In the genomic region with DNA sequence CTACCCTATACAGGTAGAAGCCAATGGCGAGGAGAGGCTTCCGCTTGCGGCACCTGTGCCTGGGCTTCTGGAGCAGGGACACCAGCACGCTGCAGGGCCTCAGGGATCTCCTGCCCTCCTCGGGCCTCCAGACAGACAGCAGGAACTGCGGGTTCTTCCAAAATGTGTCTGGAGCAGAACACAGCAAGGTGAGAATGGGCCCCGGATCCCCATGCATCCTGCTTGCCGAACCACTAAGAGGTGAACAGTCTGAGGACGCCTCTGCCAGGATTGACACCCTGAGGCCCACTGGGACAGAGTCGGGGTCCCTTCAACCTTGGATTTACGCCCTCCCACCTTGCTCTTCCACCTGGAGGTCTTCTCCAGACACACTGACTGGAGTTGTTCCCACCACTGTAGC, we compare ENCODE assay signal across 23 cellular contexts. TPM values are rescaled to one million over a fixed set of nuclear protein-coding genes. Genes with fewer than 3 reads are reported as not detected.
A peak's percentile ranks its signal among the peaks of the same experiment; 100 is the strongest.
DNase-seq lines count a peak whose midpoint lies in the region; ATAC-seq and TF ChIP-seq lines count a peak whose summit lies in the region.
"Had no signal": no experiment of that assay in that cellular context is flagged by ENCODE, and none has a peak within 500 bp of the region (broad histone marks: within the 10 kb centered on the region; RNA-seq: fewer than 3 reads in every experiment).

No MANE protein-coding gene starts in this region.

- H3K27me3 Mint-ChIP-seq in type B pancreatic cell: peaks cover 23% of the 10 kb centered on the region
- no peaks in the 10 kb centered on the region for H3K27me3 Mint-ChIP-seq in activated T-cell treated with anti-CD3 and anti-CD28 coated beads, Interleukin-2, amount 50 U/mL, for 72 hours (ENCODE audit: low read depth)
- H3K27me3 Mint-ChIP-seq: CD8-positive, alpha-beta memory T cell had no signal

- H3K4me3 ChIP-seq in heart left ventricle: no peak overlapping the region
- H3K4me3 ChIP-seq: GM12878, GM23338 had no signal

- no peaks in the 10 kb centered on the region for H3K4me1 Mint-ChIP-seq in type B pancreatic cell (ENCODE audit: unreplicated experiment)
- no peaks in the 10 kb centered on the region for H3K4me1 Mint-ChIP-seq in activated T-cell treated with anti-CD3 and anti-CD28 coated beads, Interleukin-2, amount 50 U/mL, for 72 hours (ENCODE audit: low read depth)
- H3K4me1 Mint-ChIP-seq: CD4-positive, CD25-positive, alpha-beta regulatory T cell; CD8-positive, alpha-beta memory T cell had no signal

- DNase-seq in cardiac septum (ENCODE audit: low spot score) (peak; percentile 62), heart left ventricle (no peak), islet precursor cell (peak; percentile 48), type B pancreatic cell (ENCODE audit: extremely low spot score, unreplicated experiment) (peak; percentile 51)
- DNase-seq in activated T-cell treated with anti-CD3 and anti-CD28 coated beads, Interleukin-2, amount 50 U/mL, for 72 hours: no peak
- DNase-seq: ACHN; BE2C; C1 segment of cervical spinal cord; CD4-positive, CD25-positive, alpha-beta regulatory T cell; CD8-positive, alpha-beta memory T cell; COR-L47; DMS 273 treated with DMSO at 0.1 percent for 48 hours; DMS53; DND-41; EL; HCEC 1CT; IMR-90 had no signal

- H3K27ac Mint-ChIP-seq in type B pancreatic cell: no peak overlapping the region
- no peak overlapping the region for H3K27ac Mint-ChIP-seq in activated T-cell treated with anti-CD3 and anti-CD28 coated beads, Interleukin-2, amount 50 U/mL, for 72 hours
- H3K27ac Mint-ChIP-seq: CD4-positive, CD25-positive, alpha-beta regulatory T cell; CD8-positive, alpha-beta memory T cell; GM23338 had no signal

- intact Hi-C loops in cardiac septum (cut with DNase I): no loop called here
- intact Hi-C loops in heart left ventricle (cut with DNase I): no loop called here

- H3K27me3 ChIP-seq in heart left ventricle: no peaks in the 10 kb centered on the region
- H3K27me3 ChIP-seq: BE2C had no signal

- 89 to 95% (median 94%) methylated on average over 9 to 11 of the region's 11 CpGs for WGBS in heart left ventricle, 4 donors

- no peak overlapping the region for H3K4me3 Mint-ChIP-seq in type B pancreatic cell
- H3K4me3 Mint-ChIP-seq in activated T-cell treated with anti-CD3 and anti-CD28 coated beads, Interleukin-2, amount 50 U/mL, for 72 hours: no peak overlapping the region
- H3K4me3 Mint-ChIP-seq: CD4-positive, CD25-positive, alpha-beta regulatory T cell; CD8-positive, alpha-beta memory T cell; GM23338 had no signal

- ATAC-seq in heart left ventricle: no peak
- no peak for ATAC-seq in GM19324 (IDR thresholded peaks at IDR 0.05; ENCODE audit: low FRiP score, unreplicated experiment)
- no peak for ATAC-seq in GM19395 (IDR thresholded peaks at IDR 0.05; ENCODE audit: unreplicated experiment)
- no peak for ATAC-seq in activated T-cell treated with anti-CD3 and anti-CD28 coated beads, Interleukin-2, amount 50 U/mL, for 72 hours (replicated peaks in 1 of 2)
- ATAC-seq: GM12878, GM23338 had no signal

- no peak for TF ChIP-seq CTCF in heart left ventricle (IDR thresholded peaks at IDR 0.05)
- no peak for TF ChIP-seq CTCF in type B pancreatic cell (conservative IDR thresholded peaks at IDR 0.05)

- H3K9me3 Mint-ChIP-seq in type B pancreatic cell: no peaks in the 10 kb centered on the region
- no peaks in the 10 kb centered on the region for H3K9me3 Mint-ChIP-seq in activated T-cell treated with anti-CD3 and anti-CD28 coated beads, Interleukin-2, amount 50 U/mL, for 72 hours
- H3K9me3 Mint-ChIP-seq: CD8-positive, alpha-beta memory T cell; GM23338 had no signal

- H3K27ac ChIP-seq in heart left ventricle: no peak overlapping the region
- H3K27ac ChIP-seq: HL-60 had no signal

- H3K9me3 ChIP-seq in heart left ventricle: no peaks in the 10 kb centered on the region
- H3K9me3 ChIP-seq: BE2C had no signal

- H3K4me1 ChIP-seq in heart left ventricle: no peaks in the 10 kb centered on the region
- H3K4me1 ChIP-seq: BE2C had no signal

- TF ChIP-seq POLR2A in heart left ventricle (IDR thresholded peaks at IDR 0.05): no peak

- no peaks in the 10 kb centered on the region for H3K36me3 Mint-ChIP-seq in type B pancreatic cell
- H3K36me3 Mint-ChIP-seq in activated T-cell treated with anti-CD3 and anti-CD28 coated beads, Interleukin-2, amount 50 U/mL, for 72 hours (ENCODE audit: insufficient read depth in 2 of 2): no peaks in the 10 kb centered on the region
- H3K36me3 Mint-ChIP-seq: CD8-positive, alpha-beta memory T cell had no signal

- H3K36me3 ChIP-seq in heart left ventricle: no peaks in the 10 kb centered on the region
- H3K36me3 ChIP-seq: BE2C had no signal

RNA-seq across cellular contexts. Expression of a gene that starts 25.4 kb away (rescaled TPM):
- total RNA-seq in cardiac septum (0.16 TPM), heart left ventricle (under 1 TPM; 0.08 to 0.44 (median 0.19) TPM), type B pancreatic cell (ENCODE audit: low replicate concordance) (0.12 and 0.39 TPM in 2 replicates)
- polyA plus RNA-seq in heart left ventricle: under 1 TPM; 0.04 to 0.07 TPM
- total RNA-seq in activated T-cell treated with anti-CD3 and anti-CD28 coated beads, Interleukin-2, amount 50 U/mL, for 72 hours: under 1 TPM; 0.60 to 0.65 TPM
- total RNA-seq: G401, GM23338 had no signal

RNA-seq across cellular contexts. Expression of a gene that starts 42.0 kb away (rescaled TPM):
- total RNA-seq in cardiac septum (26.6 TPM), heart left ventricle (10 to 100 TPM; 17.2 to 31.9 (median 25.5) TPM), type B pancreatic cell (ENCODE audit: low replicate concordance) (5.3 and 8.9 TPM in 2 replicates)
- polyA plus RNA-seq in heart left ventricle: 10 to 100 TPM in 1 of 2 donors, 1 to 10 TPM in 1; 8.9 to 10.2 TPM
- total RNA-seq in activated T-cell treated with anti-CD3 and anti-CD28 coated beads, Interleukin-2, amount 50 U/mL, for 72 hours: under 1 TPM; 0.84 to 0.95 TPM

RNA-seq across cellular contexts. Expression of a gene that starts 53.7 kb away (rescaled TPM):
- total RNA-seq in cardiac septum (0.48 TPM), heart left ventricle (1 to 10 TPM in 5 of 9 donors, under 1 TPM in 2, not detected in 2; 0.44 to 2.4 (median 1.0) TPM), type B pancreatic cell (ENCODE audit: low replicate concordance) (5.7 and 7.4 TPM in 2 replicates)
- under 1 TPM; 0.29 to 0.42 TPM for polyA plus RNA-seq in heart left ventricle
- total RNA-seq in activated T-cell treated with anti-CD3 and anti-CD28 coated beads, Interleukin-2, amount 50 U/mL, for 72 hours: under 1 TPM; 0.67 to 0.81 TPM
- total RNA-seq: CD4-positive, CD25-positive, alpha-beta regulatory T cell; G401 had no signal
- polyA plus RNA-seq: CD4-positive, CD25-positive, alpha-beta regulatory T cell; CD8-positive, alpha-beta memory T cell had no signal

Comparison
In these comparisons a context has a peak if more than half of its experiments do, and no peak if none do; other contexts are left out.
1. DNase-seq: peak in cardiac septum (single experiment), islet precursor cell (single experiment) and type B pancreatic cell (single experiment); none in heart left ventricle (0 of 5) and activated T-cell treated with anti-CD3 and anti-CD28 coated beads, Interleukin-2, amount 50 U/mL, for 72 hours (0 of 2).